11 cellular contexts compared by ENCODE assay signal in genomic region chr3:31041161-31041978, GRCh38.
DNase-seq lines count a peak whose midpoint lies in the region; ATAC-seq and TF ChIP-seq lines count a peak whose summit lies in the region.
"Had no signal": no experiment of that assay in that cellular context is flagged by ENCODE, and none has a peak within 500 bp of the region (broad histone marks: within the 10 kb centered on the region; RNA-seq: fewer than 3 reads in every experiment).

No MANE protein-coding gene starts in this region.

- H3K27me3 ChIP-seq in H7 (ENCODE audit: control insufficient read depth, insufficient read depth, low read length) (no peaks in the 10 kb centered on the region), RWPE2 (ENCODE audit: insufficient read depth, poor library complexity, severe bottlenecking) (no peaks in the 10 kb centered on the region), WERI-Rb-1 (ENCODE audit: insufficient read depth, low read depth, severe bottlenecking) (no peaks in the 10 kb centered on the region)

- peaks cover 32% of the 10 kb centered on the region for H3K4me1 ChIP-seq in RWPE2 (ENCODE audit: insufficient read depth, poor library complexity, severe bottlenecking)

- H3K9me3 ChIP-seq in RWPE2 (ENCODE audit: severe bottlenecking) (no peaks in the 10 kb centered on the region), WERI-Rb-1 (ENCODE audit: severe bottlenecking) (no peaks in the 10 kb centered on the region)

- DNase-seq in H7 = peak; percentile 11
- DNase-seq in RWPE2 (ENCODE audit: low spot score) = peak; percentile 60
- DNase-seq in foreskin fibroblast = peak; percentile 63 to 67
- DNase-seq in retinal pigment epithelial cell (ENCODE audit: low read depth) = peak; percentile 92
- DNase-seq in NCI-H82 (lab: John Stamatoyannopoulos, UW) = no peak
- no peak for DNase-seq in WERI-Rb-1
- DNase-seq: activated CD8-positive, alpha-beta memory T cell treated with anti-CD3 and anti-CD28 coated beads, Interleukin-2, amount 10 ng/mL, durations not matched to agents 7 days and 5 days; MM.1S had no signal

- ATAC-seq in RWPE2 (ENCODE audit: low read depth) = peak; percentile 94
- ATAC-seq in HG03095 (IDR thresholded peaks at IDR 0.05; ENCODE audit: unreplicated experiment) = no peak
- no peak for ATAC-seq in HG03196 (IDR thresholded peaks at IDR 0.05; ENCODE audit: unreplicated experiment)
- ATAC-seq: activated CD8-positive, alpha-beta memory T cell treated with anti-CD3 and anti-CD28 coated beads, Interleukin-2, amount 10 ng/mL, durations not matched to agents 7 days and 5 days; natural killer cell treated with Interleukin-12 subunit alpha and Interleukin-12 subunit beta and Interleukin-15 and Interleukin-18, amount 100 ng/mL, for 72 hours had no signal

- no peaks in the 10 kb centered on the region for H3K36me3 ChIP-seq in H7 (replicated peaks; ENCODE audit: control insufficient read depth, insufficient read depth, low read length)
- no peaks in the 10 kb centered on the region for H3K36me3 ChIP-seq in RWPE2 (ENCODE audit: low read depth)
- H3K36me3 ChIP-seq in WERI-Rb-1 = no peaks in the 10 kb centered on the region

- TF ChIP-seq CTCF in RWPE2 (IDR thresholded peaks at IDR 0.05; ENCODE audit: poor library complexity, severe bottlenecking) (no peak), foreskin fibroblast (IDR thresholded peaks at IDR 0.05; ENCODE audit: low read depth, low read length) (no peak), retinal pigment epithelial cell (conservative IDR thresholded peaks at IDR 0.05; ENCODE audit: low read depth, low read length) (no peak), WERI-Rb-1 (IDR thresholded peaks at IDR 0.05; ENCODE audit: low read depth, low read length) (no peak)

- H3K27ac ChIP-seq in RWPE2 (ENCODE audit: poor library complexity, severe bottlenecking) = peak overlapping the region; percentile 67
- no peak overlapping the region for H3K27ac ChIP-seq in WERI-Rb-1

- H3K4me3 ChIP-seq in H7 (ENCODE audit: insufficient read depth, low read depth, low read length) = no peak overlapping the region
- no peak overlapping the region for H3K4me3 ChIP-seq in RWPE2 (ENCODE audit: severe bottlenecking)
- H3K4me3 ChIP-seq in foreskin fibroblast (ENCODE audit: low read depth in 1 of 2, low read length in 2 of 2) = no peak overlapping the region
- H3K4me3 ChIP-seq in retinal pigment epithelial cell (ENCODE audit: low read length) = no peak overlapping the region
- no peak overlapping the region for H3K4me3 ChIP-seq in WERI-Rb-1 (ENCODE audit: low read depth, low read length)

Comparison
In these comparisons a context has a peak if more than half of its experiments do, and no peak if none do; other contexts are left out.
1. DNase-seq: peak in H7 (single experiment), RWPE2 (single experiment), foreskin fibroblast (2 of 2) and retinal pigment epithelial cell (single experiment); none in NCI-H82 (single experiment) and WERI-Rb-1 (single experiment).